In the genomic region with DNA sequence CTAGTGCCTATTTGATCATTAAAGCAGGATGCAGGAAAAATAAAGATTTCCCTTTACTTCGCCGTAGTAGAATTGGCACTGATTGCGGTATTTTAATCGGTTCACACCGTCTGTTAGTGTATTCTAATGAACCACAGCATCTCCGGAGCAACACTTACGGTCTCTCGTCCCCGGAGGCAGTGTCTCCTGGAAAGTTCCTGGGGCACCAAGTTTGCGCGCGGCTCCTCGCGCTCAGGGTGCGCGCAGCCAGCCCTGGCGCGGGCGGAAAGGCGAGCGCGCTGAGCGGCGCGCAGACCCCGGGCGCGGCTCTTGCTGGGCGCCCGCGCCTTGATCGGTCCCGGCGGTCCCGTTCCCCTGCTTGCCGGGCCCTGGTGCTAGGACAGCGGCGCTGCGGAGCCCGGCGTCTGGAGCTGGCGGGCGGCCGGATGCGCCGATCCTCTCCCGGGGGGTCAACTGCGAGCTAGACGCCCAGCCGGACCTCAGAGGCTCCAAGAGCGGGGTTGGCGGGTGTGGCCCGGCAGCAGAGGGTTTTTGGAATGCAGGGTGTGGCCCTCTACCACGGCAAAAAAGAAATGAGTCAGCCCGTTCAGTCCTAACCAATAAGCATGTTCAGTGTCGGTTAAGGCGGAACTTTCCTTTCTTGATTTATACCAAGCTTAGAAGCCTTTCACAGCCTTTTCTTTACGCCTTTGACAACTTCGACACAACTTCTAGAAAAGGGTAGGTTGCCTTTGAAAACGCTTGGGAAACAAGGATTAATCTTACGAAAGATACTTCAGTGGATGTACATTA, we compare ENCODE assay signal across 8 cellular contexts.
DNase-seq lines count a peak whose midpoint lies in the region; ATAC-seq and TF ChIP-seq lines count a peak whose summit lies in the region.

No MANE protein-coding gene starts in this region.

- H3K27ac Mint-ChIP-seq in IgD-negative memory B cell (peak overlapping the region in 2 of 3 donors; percentile 29 to 80), endodermal cell (peak overlapping the region; percentile 77)
- peak overlapping the region; percentile 93 for H3K27ac Mint-ChIP-seq in activated CD4-positive, alpha-beta memory T cell treated with anti-CD3 and anti-CD28 coated beads, Interleukin-2, amount 10 ng/mL, durations not matched to agents 7 days and 5 days

- POLR2A ChIA-PET in GM10248 (lab: Yijun Ruan, JAX) = no interaction called here
- POLR2A ChIA-PET in activated CD4-positive, alpha-beta memory T cell treated with anti-CD3 and anti-CD28 coated beads, Interleukin-2, amount 10 ng/mL, durations not matched to agents 7 days and 5 days (lab: Charles Lee) = interaction anchor here (0.6 to 4.7 kb wide), 25 partner anchors 8 to 218 kb away, joined by 3 to 52 read pairs (median 4); a partner anchor contains a TSS

- CTCF ChIA-PET in GM10248 (lab: Yijun Ruan, JAX) = interaction anchor here (0.7 to 1.8 kb wide), 4 partner anchors 10 to 142 kb away, joined by 3 to 6 read pairs (median 4); no protein-coding TSS in a partner anchor
- CTCF ChIA-PET in activated CD4-positive, alpha-beta memory T cell treated with anti-CD3 and anti-CD28 coated beads, Interleukin-2, amount 10 ng/mL, durations not matched to agents 7 days and 5 days (lab: Charles Lee) = interaction anchor here (0.7 to 3.5 kb wide), 10 partner anchors 10 to 207 kb away, joined by 3 to 13 read pairs (median 4); no protein-coding TSS in a partner anchor

- no peaks in the 10 kb centered on the region for H3K9me3 ChIP-seq in endodermal cell (ENCODE audit: control insufficient read depth, low read length)
- H3K9me3 ChIP-seq in mesenchymal stem cell (ENCODE audit: control insufficient read depth, low read length) = no peaks in the 10 kb centered on the region

- no peak overlapping the region for H3K14ac ChIP-seq in mesenchymal stem cell (ENCODE audit: low read length in 2 of 2)

- H3K4me1 ChIP-seq in endodermal cell (ENCODE audit: control insufficient read depth, insufficient read depth, low read length) (no peaks in the 10 kb centered on the region), mesenchymal stem cell (ENCODE audit: control insufficient read depth, insufficient read depth, low read depth, low read length) (no peaks in the 10 kb centered on the region)

- H2AK5ac ChIP-seq in mesenchymal stem cell (ENCODE audit: low read length, severe bottlenecking) = no peak overlapping the region

- no peak overlapping the region for H2BK5ac ChIP-seq in mesenchymal stem cell (ENCODE audit: low read depth, low read length, poor library complexity, severe bottlenecking)

- H3K4me3 ChIP-seq in endodermal cell (ENCODE audit: low read length) (peak overlapping the region; percentile 88), mesenchymal stem cell (ENCODE audit: insufficient read depth in 1 of 2, low read depth in 1 of 2, low read length in 2 of 2) (peak overlapping the region; percentile 74 to 95)

- peak overlapping the region; percentile 66 for H2BK120ac ChIP-seq in mesenchymal stem cell (ENCODE audit: low read depth, low read length)

- H3K9ac ChIP-seq in endodermal cell (ENCODE audit: extremely low read depth, low read length, poor library complexity, severe bottlenecking) (peak overlapping the region; percentile 55), mesenchymal stem cell (ENCODE audit: low read length) (peak overlapping the region; percentile 94)

- H3K27me3 ChIP-seq in endodermal cell (ENCODE audit: control insufficient read depth, insufficient read depth, low read length, poor library complexity, severe bottlenecking) (no peaks in the 10 kb centered on the region), mesenchymal stem cell (ENCODE audit: control insufficient read depth in 1 of 2, insufficient read depth in 1 of 2, low read length in 2 of 2) (no peaks in the 10 kb centered on the region)

- peaks cover 20% of the 10 kb centered on the region for H3K79me1 ChIP-seq in mesenchymal stem cell (replicated peaks; ENCODE audit: low read length, poor library complexity, severe bottlenecking)

- no peak overlapping the region for H4K8ac ChIP-seq in mesenchymal stem cell (ENCODE audit: low read length)

- H4K91ac ChIP-seq in mesenchymal stem cell (ENCODE audit: low read length) = no peak overlapping the region

- peak overlapping the region; percentile 91 for H2BK15ac ChIP-seq in mesenchymal stem cell (ENCODE audit: low read depth, poor library complexity, severe bottlenecking)

- H3K9me3 Mint-ChIP-seq in IgD-negative memory B cell = no peaks in the 10 kb centered on the region
- no peaks in the 10 kb centered on the region for H3K9me3 Mint-ChIP-seq in activated CD4-positive, alpha-beta memory T cell treated with anti-CD3 and anti-CD28 coated beads, Interleukin-2, amount 10 ng/mL, durations not matched to agents 7 days and 5 days
- H3K9me3 Mint-ChIP-seq in endodermal cell = no peaks in the 10 kb centered on the region

- no peak overlapping the region for H2AFZ ChIP-seq in mesenchymal stem cell (ENCODE audit: low read depth, low read length)

- H3K4me1 Mint-ChIP-seq in IgD-negative memory B cell (peaks cover 31 to 45% (median 38%) of the 10 kb centered on the region in 3 donors), endodermal cell (peaks cover 17% of the 10 kb centered on the region)
- H3K4me1 Mint-ChIP-seq in activated CD4-positive, alpha-beta memory T cell treated with anti-CD3 and anti-CD28 coated beads, Interleukin-2, amount 10 ng/mL, durations not matched to agents 7 days and 5 days = peaks cover 71% of the 10 kb centered on the region

- H3K4ac ChIP-seq in mesenchymal stem cell (ENCODE audit: low read depth in 1 of 2, low read length in 2 of 2) = no peak overlapping the region

- ATAC-seq in GM21825 (IDR thresholded peaks at IDR 0.05; ENCODE audit: unreplicated experiment) = peak; percentile 74

- peak overlapping the region; percentile 89 for H3K4me2 ChIP-seq in mesenchymal stem cell (ENCODE audit: low read length, poor library complexity, severe bottlenecking)

- H3K27me3 Mint-ChIP-seq in IgD-negative memory B cell = no peaks in the 10 kb centered on the region
- no peaks in the 10 kb centered on the region for H3K27me3 Mint-ChIP-seq in activated CD4-positive, alpha-beta memory T cell treated with anti-CD3 and anti-CD28 coated beads, Interleukin-2, amount 10 ng/mL, durations not matched to agents 7 days and 5 days
- peaks cover 6% of the 10 kb centered on the region for H3K27me3 Mint-ChIP-seq in endodermal cell (ENCODE audit: insufficient read depth)

- H3K36me3 ChIP-seq in endodermal cell (ENCODE audit: control insufficient read depth, insufficient read depth, low read length) (no peaks in the 10 kb centered on the region), mesenchymal stem cell (ENCODE audit: control insufficient read depth in 1 of 2, insufficient read depth in 2 of 2, low read depth in 1 of 2, low read length in 2 of 2) (no peaks in the 10 kb centered on the region)

- DNase-seq in GM10248 (ENCODE audit: extremely low spot score) (peak; percentile 82), endodermal cell (peak; percentile 87), mesenchymal stem cell (peak; percentile 73), DMS79 (lab: John Stamatoyannopoulos, UW) (no peak)
- DNase-seq in activated CD4-positive, alpha-beta memory T cell treated with anti-CD3 and anti-CD28 coated beads, Interleukin-2, amount 10 ng/mL, durations not matched to agents 7 days and 5 days = peak; percentile 72
- peak; percentile 52 for DNase-seq in stimulated activated CD8-positive, alpha-beta memory T cell treated with anti-CD3 and anti-CD28 coated beads, Interleukin-4, amount 100 ng/mL, for 48 hours

- H3K23ac ChIP-seq in mesenchymal stem cell (ENCODE audit: low read length in 2 of 2) = no peak overlapping the region

- peak overlapping the region in 1 of 2 experiments; percentile 56 for H2BK12ac ChIP-seq in mesenchymal stem cell (ENCODE audit: low read length in 2 of 2)

- H3K4me3 Mint-ChIP-seq in IgD-negative memory B cell (peak overlapping the region; percentile 90 to 96 (median 94)), endodermal cell (peak overlapping the region; percentile 61)
- H3K4me3 Mint-ChIP-seq in activated CD4-positive, alpha-beta memory T cell treated with anti-CD3 and anti-CD28 coated beads, Interleukin-2, amount 10 ng/mL, durations not matched to agents 7 days and 5 days = peak overlapping the region; percentile 89

- TF ChIP-seq CTCF in GM10248 (IDR thresholded peaks at IDR 0.05; ENCODE audit: control extremely low read depth, extremely low read depth, low read depth, missing control alignments) (no peak), endodermal cell (conservative IDR thresholded peaks at IDR 0.05) (peak; percentile 45)

- H3K27ac ChIP-seq in endodermal cell (ENCODE audit: low read depth, low read length) (no peak overlapping the region), mesenchymal stem cell (ENCODE audit: low read length, poor library complexity, severe bottlenecking) (no peak overlapping the region)

- peak overlapping the region in 1 of 2 experiments; percentile 72 for H3K18ac ChIP-seq in mesenchymal stem cell (ENCODE audit: low read depth in 1 of 2, low read length in 2 of 2)

- H3K36me3 Mint-ChIP-seq in IgD-negative memory B cell (no peaks in the 10 kb centered on the region), endodermal cell (ENCODE audit: low read depth) (no peaks in the 10 kb centered on the region)
- H3K36me3 Mint-ChIP-seq in activated CD4-positive, alpha-beta memory T cell treated with anti-CD3 and anti-CD28 coated beads, Interleukin-2, amount 10 ng/mL, durations not matched to agents 7 days and 5 days (ENCODE audit: low read depth) = peaks cover 9% of the 10 kb centered on the region

- 7 to 9% methylated on average over 28 to 61 of the region's 61 CpGs for WGBS in endodermal cell (ENCODE audit: insufficient coverage in 1 of 2, insufficient read length in 1 of 2), 2 experiments
- WGBS in mesenchymal stem cell = 4% methylated on average over 56 of the region's 61 CpGs
